ENCODE assay signal across 36 cellular contexts in the genomic region with DNA sequence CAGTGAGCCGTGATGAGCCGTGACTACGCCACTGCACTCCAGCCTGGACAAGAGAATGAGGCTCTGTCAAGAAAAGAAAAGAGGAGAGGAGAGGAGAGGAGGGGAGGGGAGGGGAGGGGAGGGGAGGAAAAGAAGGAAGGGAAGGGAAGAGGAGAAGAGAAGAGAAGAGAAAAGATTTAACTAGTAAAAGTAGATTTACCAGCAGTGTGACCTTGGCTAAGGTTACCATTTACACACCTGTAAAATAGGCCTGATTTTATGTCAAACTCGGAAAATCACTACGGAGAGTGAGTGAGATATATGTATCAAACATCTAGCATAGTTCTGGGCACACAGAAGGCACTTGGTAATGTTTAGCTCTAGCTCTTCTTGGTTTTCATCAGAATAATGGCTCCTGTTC.
"Had no signal": no experiment of that assay in that cellular context is flagged by ENCODE, and none has a peak within 500 bp of the region (broad histone marks: within the 10 kb centered on the region; RNA-seq: fewer than 3 reads in every experiment).

No MANE protein-coding gene starts in this region.

- DNase-seq: Karpas-422, Kasumi-1, MG63, MM.1S, MV-4-11, NCI-H1048, NCI-H1092, NCI-H1092 treated with DMSO at 0.1 percent for 48 hours, NCI-H1105, NCI-H1105 treated with DMSO at 0.1 percent for 48 hours, NCI-H1417, NCI-H1417 treated with DMSO at 0.1 percent for 48 hours, NCI-H1436, NCI-H1436 treated with DMSO at 0.1 percent for 48 hours, NCI-H146, NCI-H1694, NCI-H1694 treated with DMSO at 0.1 percent for 48 hours, NCI-H187, NCI-H187 treated with DMSO at 0.1 percent for 48 hours, NCI-H1930, NCI-H2029, NCI-H2029 treated with DMSO at 0.1 percent for 48 hours, NCI-H2081, NCI-H2081 treated with DMSO at 0.1 percent for 48 hours, NCI-H2107, NCI-H2171, NCI-H2171 treated with DMSO at 0.1 percent for 48 hours, NCI-H2227 treated with DMSO at 0.1 percent for 48 hours, NCI-H226, NCI-H345, NCI-H446, NCI-H446 treated with DMSO at 0.1 percent for 48 hours, NCI-H510A, NCI-H510A treated with DMSO at 0.1 percent for 48 hours, NCI-H524, NCI-H524 treated with DMSO at 0.1 percent for 48 hours had no signal

- H3K36me3 ChIP-seq: MG63 had no signal

- H3K27me3 ChIP-seq: MG63 had no signal

- H3K4me3 ChIP-seq: MG63 had no signal
